In the genomic region with DNA sequence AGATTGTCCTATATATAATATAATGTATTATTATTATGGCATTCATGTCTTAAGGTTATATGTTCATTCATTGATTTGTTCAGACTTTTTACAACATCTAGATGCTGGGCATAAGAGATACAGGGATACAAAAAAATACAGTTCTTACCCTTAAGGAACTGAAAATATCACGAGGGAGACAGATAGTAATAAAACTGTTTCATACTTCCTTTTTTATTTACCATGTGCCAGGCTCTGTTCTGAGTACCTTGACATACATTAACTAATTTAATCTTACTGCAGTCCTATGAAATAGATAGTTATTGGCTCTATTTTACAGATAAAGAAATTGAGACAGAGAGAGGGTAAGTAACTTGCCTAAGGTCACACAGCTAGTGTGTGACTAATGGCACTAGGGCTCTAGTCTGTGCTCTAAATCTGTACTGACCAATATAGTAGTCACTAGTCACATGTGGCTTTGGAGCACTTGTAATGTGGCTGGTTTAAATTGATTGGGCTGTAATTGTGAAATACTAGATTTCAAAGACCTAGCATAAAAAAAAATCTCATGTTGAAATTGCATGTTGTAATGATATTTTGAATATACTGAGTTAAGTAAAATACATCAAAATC, we compare ENCODE assay signal across 10 cellular contexts. TPM values are rescaled to one million over a fixed set of nuclear protein-coding genes. Genes with fewer than 3 reads are reported as not detected.
DNase-seq lines count a peak whose midpoint lies in the region; ATAC-seq, FAIRE-seq and TF ChIP-seq lines count a peak whose summit lies in the region.
"Had no signal": no experiment of that assay in that cellular context is flagged by ENCODE, and none has a peak within 500 bp of the region (broad histone marks: within the 10 kb centered on the region; RNA-seq: fewer than 3 reads in every experiment).

No MANE protein-coding gene starts in this region.

- CTCF ChIA-PET in GM12878 (lab: Yijun Ruan, JAX): interaction anchor here (0.6 to 1.6 kb wide), 2 partner anchors 11 to 138 kb away, joined by 3 to 5 read pairs; no protein-coding TSS in a partner anchor

- no TSS peak for BruUV-seq in GM12878 (replicated peaks; lab: Mats Ljungman, UMichigan)

- H3K9me3 Mint-ChIP-seq in T-helper 2 cell treated with Interferon-gamma antibody and Interleukin-4, amounts not matched to agents 5 μg/mL and 100 μg/mL, for 36 hours: no peaks in the 10 kb centered on the region
- H3K9me3 Mint-ChIP-seq: activated naive CD4-positive, alpha-beta T cell treated with anti-CD3 and anti-CD28 coated beads, Interleukin-2, amount 50 U/mL, for 24 hours had no signal

- DNase-seq in GM12878 (ENCODE audit: low read depth, low spot score) (no peak), cerebellar nuclear complex (lab: John Stamatoyannopoulos, UW) (no peak), gastrocnemius medialis (no peak), HTR-8/SVneo (ENCODE audit: insufficient read length, low spot score) (no peak)
- DNase-seq in T-helper 2 cell treated with Interferon-gamma antibody and Interleukin-4, amounts not matched to agents 5 μg/mL and 100 μg/mL, for 36 hours (ENCODE audit: low spot score): no peak
- DNase-seq: stimulated activated CD4-positive, alpha-beta T cell treated with anti-CD3 and anti-CD28 coated beads, Interleukin-15, amount 100 ng/mL, for 24 hours had no signal

- no peak overlapping the region for H2AFZ ChIP-seq in GM12878 (ENCODE audit: control insufficient read depth, low read depth, low read length)

- POLR2A ChIA-PET in GM12878 (lab: Charles Lee): no interaction called here

- H3K9ac ChIP-seq in BLaER1 treated with 17β-estradiol and CSF1 and Interleukin-3, amounts not matched to agents 10 nM and 100 nM: no peak overlapping the region
- no peak overlapping the region for H3K9ac ChIP-seq in GM12878 (ENCODE audit: control insufficient read depth, insufficient read depth, low read length)

- FAIRE-seq in GM12878 (lab: Jason Lieb, UNC): peak; percentile 74
- FAIRE-seq in HTR-8/SVneo (lab: Jason Lieb, UNC): no peak

- H3K9me3 ChIP-seq in BLaER1 treated with 17β-estradiol and CSF1 and Interleukin-3, amounts not matched to agents 10 nM and 100 nM (replicated peaks in 1 of 11): no peaks in the 10 kb centered on the region
- H3K9me3 ChIP-seq in GM12878 (replicated peaks; ENCODE audit: control insufficient read depth, insufficient read depth, low read length) (no peaks in the 10 kb centered on the region), gastrocnemius medialis (no peaks in the 10 kb centered on the region)

- ATAC-seq in GM19452 (IDR thresholded peaks at IDR 0.05; ENCODE audit: unreplicated experiment) (peak; percentile 55), HG03066 (IDR thresholded peaks at IDR 0.05; ENCODE audit: low read depth, unreplicated experiment) (peak; percentile 73), GM12878 (peak; percentile 81), gastrocnemius medialis (no peak)

- H3K27me3 Mint-ChIP-seq in T-helper 2 cell treated with Interferon-gamma antibody and Interleukin-4, amounts not matched to agents 5 μg/mL and 100 μg/mL, for 36 hours (ENCODE audit: low read depth): no peaks in the 10 kb centered on the region
- H3K27me3 Mint-ChIP-seq: activated naive CD4-positive, alpha-beta T cell treated with anti-CD3 and anti-CD28 coated beads, Interleukin-2, amount 50 U/mL, for 24 hours had no signal

- H3K4me2 ChIP-seq in BLaER1 treated with 17β-estradiol and CSF1 and Interleukin-3, amounts not matched to agents 10 nM and 100 nM: peak overlapping the region in 9 of 11 experiments; percentile 26 to 67 (median 55); a peak in 12 of 22 replicates
- peak overlapping the region; percentile 67 for H3K4me2 ChIP-seq in GM12878 (ENCODE audit: control insufficient read depth, insufficient read depth)

- TF ChIP-seq POLR2A in GM12878 (IDR thresholded peaks at IDR 0.05; ENCODE audit: low read depth, low read length) (no peak), gastrocnemius medialis (IDR thresholded peaks at IDR 0.05) (no peak)

- in situ Hi-C loops in GM12878 (cut with MboI) (no loop called here), gastrocnemius medialis (cut with MboI; ENCODE audit: low sequenced_read_pairs in 4 of 4) (no loop called here)

- H3K79me2 ChIP-seq in GM12878 (ENCODE audit: control insufficient read depth, insufficient read depth, low read length): peaks cover 44% of the 10 kb centered on the region

- no peak overlapping the region for H3K27ac Mint-ChIP-seq in T-helper 2 cell treated with Interferon-gamma antibody and Interleukin-4, amounts not matched to agents 5 μg/mL and 100 μg/mL, for 36 hours
- H3K27ac Mint-ChIP-seq: activated naive CD4-positive, alpha-beta T cell treated with anti-CD3 and anti-CD28 coated beads, Interleukin-2, amount 50 U/mL, for 24 hours had no signal

- TF ChIP-seq CTCF in GM12878 (IDR thresholded peaks at IDR 0.05 in 2 of 3, conservative IDR thresholded peaks at IDR 0.05 in 1 of 3; ENCODE audit: control insufficient read depth in 2 of 3, extremely low read depth in 1 of 3, insufficient read depth in 1 of 3, low read depth in 3 of 3, low read length in 3 of 3): no peak
- no peak for TF ChIP-seq CTCF in gastrocnemius medialis (IDR thresholded peaks at IDR 0.05 in 4 of 5, conservative IDR thresholded peaks at IDR 0.05 in 1 of 5)

- H3K27ac ChIP-seq in BLaER1 treated with 17β-estradiol and CSF1 and Interleukin-3, amounts not matched to agents 10 nM and 100 nM: peak overlapping the region in 3 of 11 experiments; percentile 31 to 54 (median 45); a peak in 6 of 22 replicates
- H3K27ac ChIP-seq in GM12878 (ENCODE audit: control insufficient read depth, insufficient read depth): no peak overlapping the region; the same call in 1 of the 2 replicates
- no peak overlapping the region for H3K27ac ChIP-seq in gastrocnemius medialis

- no peak overlapping the region for H3K4me3 Mint-ChIP-seq in T-helper 2 cell treated with Interferon-gamma antibody and Interleukin-4, amounts not matched to agents 5 μg/mL and 100 μg/mL, for 36 hours
- H3K4me3 Mint-ChIP-seq: activated naive CD4-positive, alpha-beta T cell treated with anti-CD3 and anti-CD28 coated beads, Interleukin-2, amount 50 U/mL, for 24 hours had no signal

- no peaks in the 10 kb centered on the region for H3K27me3 ChIP-seq in BLaER1 treated with 17β-estradiol and CSF1 and Interleukin-3, amounts not matched to agents 10 nM and 100 nM
- H3K27me3 ChIP-seq in GM12878 (replicated peaks in 1 of 2; ENCODE audit: control insufficient read depth in 2 of 2, insufficient read depth in 2 of 2, low read length in 1 of 2): no peaks in the 10 kb centered on the region
- H3K27me3 ChIP-seq in gastrocnemius medialis: no peaks in the 10 kb centered on the region

- 0% methylated on average over 1 of the region's 1 CpG for WGBS in GM12878 (ENCODE audit: insufficient coverage, insufficient replicate concordance, low lambda C conversion rate, missing lambda C conversion rate)

- RAD21 ChIA-PET in GM12878 (lab: Charles Lee; ENCODE audit: unreplicated experiment): no interaction called here

- peak in 1 of 2 experiments; percentile 15; a peak in 1 of 4 replicates for TF ChIP-seq EP300 in GM12878 (IDR thresholded peaks at IDR 0.05; ENCODE audit: borderline replicate concordance in 1 of 2, control insufficient read depth in 1 of 2, low read depth in 2 of 2, low read length in 2 of 2)

- peaks cover 35 to 69% (median 54%) of the 10 kb centered on the region in 10 experiments for H3K4me1 ChIP-seq in BLaER1 treated with 17β-estradiol and CSF1 and Interleukin-3, amounts not matched to agents 10 nM and 100 nM
- H3K4me1 ChIP-seq in GM12878 (ENCODE audit: control insufficient read depth, insufficient read depth, low read length): peaks cover 33% of the 10 kb centered on the region
- H3K4me1 ChIP-seq in gastrocnemius medialis: peaks cover 34% of the 10 kb centered on the region in 2 donors

- H4K20me1 ChIP-seq in BLaER1 treated with 17β-estradiol and CSF1 and Interleukin-3, amounts not matched to agents 10 nM and 100 nM: peaks cover 22 to 96% (median 64%) of the 10 kb centered on the region in 11 experiments; a peak in 20 of 22 replicates
- H4K20me1 ChIP-seq in GM12878 (ENCODE audit: control insufficient read depth, insufficient read depth): no peaks in the 10 kb centered on the region

- H3K4me3 ChIP-seq in BLaER1 treated with 17β-estradiol and CSF1 and Interleukin-3, amounts not matched to agents 10 nM and 100 nM: no peak overlapping the region
- H3K4me3 ChIP-seq in GM12878: no peak overlapping the region
- no peak overlapping the region for H3K4me3 ChIP-seq in gastrocnemius medialis

- H3K36me3 ChIP-seq in BLaER1 treated with 17β-estradiol and CSF1 and Interleukin-3, amounts not matched to agents 10 nM and 100 nM: peaks cover 33 to 64% (median 38%) of the 10 kb centered on the region in 11 experiments
- H3K36me3 ChIP-seq in GM12878 (ENCODE audit: control insufficient read depth in 2 of 2, insufficient read depth in 2 of 2, low read length in 1 of 2): peaks cover under 1 to 8% of the 10 kb centered on the region in 2 experiments
- peaks cover 0 to 15% of the 10 kb centered on the region in 2 donors for H3K36me3 ChIP-seq in gastrocnemius medialis

- peaks cover 8% of the 10 kb centered on the region for H3K36me3 Mint-ChIP-seq in T-helper 2 cell treated with Interferon-gamma antibody and Interleukin-4, amounts not matched to agents 5 μg/mL and 100 μg/mL, for 36 hours (ENCODE audit: low read depth)

- intact Hi-C loops in GM12878 (cut with micrococcal nuclease; ENCODE audit: unreplicated experiment): no loop called here
- intact Hi-C loops in gastrocnemius medialis (cut with DNase I; ENCODE audit: low total_unique reads): no loop called here

- SMC1A ChIA-PET in GM12878 (lab: Charles Lee; ENCODE audit: uncharacterized antibody, unreplicated experiment): interaction anchor here (1.3 kb wide), 2 partner anchors 10 to 13 kb away, joined by 3 to 7 read pairs; no protein-coding TSS in a partner anchor

- no peak for TF ChIP-seq RAD21 in GM12878 (IDR thresholded peaks at IDR 0.05; ENCODE audit: insufficient read depth, low read depth, low read length)

- H3K4me1 Mint-ChIP-seq in T-helper 2 cell treated with Interferon-gamma antibody and Interleukin-4, amounts not matched to agents 5 μg/mL and 100 μg/mL, for 36 hours (ENCODE audit: low read depth): peaks cover 7% of the 10 kb centered on the region

RNA-seq across cellular contexts. Expression of a gene that starts 21.3 kb away (rescaled TPM):
- total RNA-seq in GM12878 (2013; cell fraction: nucleolus; rRNA removed): 41.8 and 42.1 TPM in 2 replicates
- total RNA-seq in GM12878 (2014; rRNA removed) (17.8 and 18.6 TPM in 2 replicates), GM12878 (2014; rRNA removed; fragmentation: Illumina TruSeq; extraction: Trizol) (17.4 and 17.5 TPM in 2 replicates), GM12878 (2021) (51.2 and 54.5 TPM in 2 replicates), gastrocnemius medialis (10 to 100 TPM; 25.5 to 30.5 (median 26.2) TPM)
- polyA plus RNA-seq in GM12878 (2011; ENCODE audit: low read depth): 10.2 TPM
- polyA plus RNA-seq in GM12878 (2011; rRNA removed) (86.4 and 93.0 TPM in 2 replicates), GM12878 (2014; fragmentation: Illumina TruSeq; extraction: Trizol) (53.0 and 61.9 TPM in 2 replicates), GM12878 (2014; fragmentation: Nextera tagmentation; extraction: Ambion mirVana) (1 to 10 TPM; 6.7 to 8.9 TPM), GM12878 (2014; rRNA removed) (25.8 and 27.1 TPM in 2 replicates), GM12878 (2016; fragmentation: Nextera tagmentation; extraction: Ambion mirVana) (10 to 100 TPM; 29.4 to 40.1 TPM)
- 55.2 and 67.9 TPM in 2 replicates for polyA plus RNA-seq in GM12878 (2011; cell fraction: cytosol; rRNA removed)
- 112 and 116 TPM in 2 replicates for polyA plus RNA-seq in GM12878 (2011; cell fraction: nucleus; rRNA removed)
- 16.1 and 27.8 TPM in 2 replicates for polyA plus RNA-seq in GM12878 (2012)
- 82.1 and 117 TPM in 2 replicates for polyA minus RNA-seq in GM12878 (2011; rRNA and poly(A)+ RNA removed)
- 22.2 and 23.4 TPM in 2 replicates for polyA minus RNA-seq in GM12878 (2011; cell fraction: cytosol; rRNA and poly(A)+ RNA removed)
- polyA minus RNA-seq in GM12878 (2011; cell fraction: nucleus; rRNA and poly(A)+ RNA removed): 10.6 and 15.8 TPM in 2 replicates

Comparison
In these comparisons a context has a peak if more than half of its experiments do, and no peak if none do; other contexts are left out.
1. ATAC-seq: peak in GM19452 (single experiment), HG03066 (single experiment) and GM12878 (single experiment); none in gastrocnemius medialis (0 of 2).